26 cellular contexts compared by ENCODE assay signal in genomic region chr13:71882120-71882519, GRCh38. TPM values are rescaled to one million over a fixed set of nuclear protein-coding genes. Genes with fewer than 3 reads are reported as not detected.
DNase-seq lines count a peak whose midpoint lies in the region; TF ChIP-seq lines count a peak whose summit lies in the region.
"Had no signal": no experiment of that assay in that cellular context is flagged by ENCODE, and none has a peak within 500 bp of the region (broad histone marks: within the 10 kb centered on the region; RNA-seq: fewer than 3 reads in every experiment).

No MANE protein-coding gene starts in this region.

- H3K4me3 Mint-ChIP-seq in progenitor cell of endocrine pancreas (ENCODE audit: low read depth): no peak overlapping the region
- H3K4me3 Mint-ChIP-seq: B cell; CD14-positive monocyte; CD4-positive, alpha-beta memory T cell; CD4-positive, alpha-beta T cell; CD4-positive, CD25-positive, alpha-beta regulatory T cell; CD8-positive, alpha-beta memory T cell; CD8-positive, alpha-beta T cell had no signal

- peaks cover 4% of the 10 kb centered on the region for H3K36me3 Mint-ChIP-seq in progenitor cell of endocrine pancreas (ENCODE audit: insufficient read depth)
- H3K36me3 Mint-ChIP-seq: CD14-positive monocyte; CD4-positive, alpha-beta memory T cell; CD4-positive, CD25-positive, alpha-beta regulatory T cell; CD8-positive, alpha-beta memory T cell; CD8-positive, alpha-beta T cell had no signal

- no peaks in the 10 kb centered on the region for H3K27me3 Mint-ChIP-seq in progenitor cell of endocrine pancreas
- H3K27me3 Mint-ChIP-seq: B cell; CD4-positive, alpha-beta memory T cell; CD4-positive, alpha-beta T cell; CD4-positive, CD25-positive, alpha-beta regulatory T cell; CD8-positive, alpha-beta memory T cell had no signal

- TF ChIP-seq CTCF in progenitor cell of endocrine pancreas (IDR thresholded peaks at IDR 0.05; ENCODE audit: unreplicated experiment): no peak

- H3K4me1 Mint-ChIP-seq in progenitor cell of endocrine pancreas (ENCODE audit: low read depth): peaks cover 26% of the 10 kb centered on the region
- H3K4me1 Mint-ChIP-seq: B cell; CD4-positive, alpha-beta memory T cell; CD4-positive, CD25-positive, alpha-beta regulatory T cell; CD8-positive, alpha-beta memory T cell had no signal

- peak overlapping the region; percentile 50 for H3K27ac Mint-ChIP-seq in progenitor cell of endocrine pancreas
- H3K27ac Mint-ChIP-seq: B cell; CD14-positive monocyte; CD4-positive, alpha-beta memory T cell; CD4-positive, alpha-beta T cell; CD4-positive, CD25-positive, alpha-beta regulatory T cell; CD8-positive, alpha-beta memory T cell; CD8-positive, alpha-beta T cell had no signal

- DNase-seq in progenitor cell of endocrine pancreas (ENCODE audit: low spot score, unreplicated experiment): no peak
- no peak for DNase-seq in CD1c-positive myeloid dendritic cell (ENCODE audit: extremely low spot score)
- DNase-seq: 8988T; ACHN; AML-193; BE2C; C1 segment of cervical spinal cord; Caco-2; Calu3; CD4-positive, alpha-beta memory T cell; CD4-positive, alpha-beta T cell; CD4-positive, CD25-positive, alpha-beta regulatory T cell; CD8-positive, alpha-beta memory T cell; CD8-positive, alpha-beta T cell; COR-L47; DMS 273 treated with DMSO at 0.1 percent for 48 hours; DMS153; DMS53; DMS79; DMS79 treated with DMSO at 0.1 percent for 48 hours; DND-41; EL had no signal

- H3K9me3 Mint-ChIP-seq in progenitor cell of endocrine pancreas (ENCODE audit: low read depth): peaks cover 12% of the 10 kb centered on the region

RNA-seq across cellular contexts. Expression of gene DACH1, which starts 15.1 kb away (rescaled TPM):
- 34.3 and 37.1 TPM in 2 replicates for total RNA-seq in progenitor cell of endocrine pancreas
- total RNA-seq: A172; B cell; CD4-positive, alpha-beta memory T cell; CD8-positive, alpha-beta memory T cell; CD8-positive, alpha-beta T cell; Daoy had no signal
